Comparison of ENCODE assay signal across 8 cellular contexts in genomic region chr21:26686278-26686677, GRCh38.
DNase-seq lines count a peak whose midpoint lies in the region; ATAC-seq, FAIRE-seq and TF ChIP-seq lines count a peak whose summit lies in the region.

No MANE protein-coding gene starts in this region.

- no peaks in the 10 kb centered on the region for H3K27me3 ChIP-seq in K562 (ENCODE audit: control insufficient read depth in 2 of 2, insufficient read depth in 2 of 2, low read length in 2 of 2)

- no peak for TF ChIP-seq POLR2A in K562 (conservative IDR thresholded peaks at IDR 0.05)

- H2AFZ ChIP-seq in K562 (ENCODE audit: low read depth, low read length): no peak overlapping the region

- DNase-seq in COR-L47 (lab: John Stamatoyannopoulos, UW): peak; percentile 18
- DNase-seq in NAMALWA (ENCODE audit: low spot score): peak; percentile 76
- no peak for DNase-seq in K562 (ENCODE audit: extremely low read depth in 1 of 4, low spot score in 3 of 4)
- DNase-seq in stimulated activated naive CD8-positive, alpha-beta T cell treated with anti-CD3 and anti-CD28 coated beads, Interleukin-15, Interleukin-2, amounts not matched to agents 100 U/mL and 50 U/mL, for 24 hours: peak; percentile 16
- DNase-seq in chondrocyte (ENCODE audit: low spot score): no peak
- no peak for DNase-seq in head of caudate nucleus

- peaks cover 7% of the 10 kb centered on the region for H3K9me3 Mint-ChIP-seq in chondrocyte (ENCODE audit: low read depth)

- H3K36me3 ChIP-seq in K562 (ENCODE audit: control insufficient read depth, insufficient read depth, low read length): no peaks in the 10 kb centered on the region

- no peaks in the 10 kb centered on the region for H3K79me2 ChIP-seq in K562 (ENCODE audit: control insufficient read depth, insufficient read depth, low read length)

- no peaks in the 10 kb centered on the region for H3K9me3 ChIP-seq in K562 (replicated peaks; ENCODE audit: control insufficient read depth, insufficient read depth, low read depth, low read length)

- no peak overlapping the region for H3K4me3 Mint-ChIP-seq in chondrocyte (ENCODE audit: unreplicated experiment)

- BruUV-seq in K562 (replicated peaks; lab: Mats Ljungman, UMichigan): no TSS peak

- POLR2A ChIA-PET in K562 (lab: Yijun Ruan, JAX): no interaction called here

- no peaks in the 10 kb centered on the region for H3K9me1 ChIP-seq in K562 (ENCODE audit: control insufficient read depth, insufficient read depth, low read length)

- no peaks in the 10 kb centered on the region for H4K20me1 ChIP-seq in K562 (replicated peaks; ENCODE audit: control insufficient read depth, insufficient read depth, low read length)

- H3K36me3 Mint-ChIP-seq in chondrocyte (ENCODE audit: low read depth): no peaks in the 10 kb centered on the region

- TF ChIP-seq RAD21 in K562 (CRISPR knock-in tag; conservative IDR thresholded peaks at IDR 0.05 in 1 of 2, IDR thresholded peaks at IDR 0.05 in 1 of 2): no peak

- intact Hi-C loops in K562 (cut with micrococcal nuclease) (no loop called here), head of caudate nucleus (cut with DNase I) (no loop called here)

- no peak for TF ChIP-seq EP300 in K562 (IDR thresholded peaks at IDR 0.05; ENCODE audit: low read length)

- H3K27ac Mint-ChIP-seq in chondrocyte (ENCODE audit: unreplicated experiment): no peak overlapping the region

- no peak overlapping the region for H3K9ac ChIP-seq in K562 (ENCODE audit: insufficient read depth in 1 of 2, low read depth in 2 of 2, low read length in 2 of 2)

- H3K27ac ChIP-seq in K562 (ENCODE audit: extremely low read depth, low read depth, low read length): no peak overlapping the region

- no peaks in the 10 kb centered on the region for H3K4me1 ChIP-seq in K562 (replicated peaks in 1 of 2; ENCODE audit: control insufficient read depth in 2 of 2, insufficient read depth in 2 of 2, low read length in 2 of 2)

- CTCF ChIA-PET in K562 (lab: Yijun Ruan, JAX; ENCODE audit: low intra/inter-chr PET ratio): no interaction called here

- no peaks in the 10 kb centered on the region for H3K27me3 Mint-ChIP-seq in chondrocyte (ENCODE audit: low read depth)

- WGBS in K562 (ENCODE audit: insufficient coverage, low coverage, missing lambda C conversion rate): 0% methylated on average over 3 of the region's 3 CpGs

- no peak for FAIRE-seq in K562 (lab: Jason Lieb, UNC)

- no peak overlapping the region for H3K4me2 ChIP-seq in K562 (ENCODE audit: insufficient read depth, low read length)

- H3K4me1 Mint-ChIP-seq in chondrocyte (ENCODE audit: low read depth): no peaks in the 10 kb centered on the region

- peak; percentile 90 for ATAC-seq in GM21529 (IDR thresholded peaks at IDR 0.05; ENCODE audit: unreplicated experiment)
- no peak for ATAC-seq in K562
- ATAC-seq in stimulated activated naive CD8-positive, alpha-beta T cell treated with anti-CD3 and anti-CD28 coated beads, Interleukin-15, Interleukin-2, amounts not matched to agents 100 U/mL and 50 U/mL, for 24 hours: peak; percentile 23
- no peak for ATAC-seq in HG03039 (IDR thresholded peaks at IDR 0.05; ENCODE audit: unreplicated experiment)

- no peak overlapping the region for H3K4me3 ChIP-seq in K562

- no peak for TF ChIP-seq CTCF in K562 (IDR thresholded peaks at IDR 0.05 in 2 of 3, conservative IDR thresholded peaks at IDR 0.05 in 1 of 3; ENCODE audit: insufficient read depth in 2 of 3, low read depth in 1 of 3, low read length in 3 of 3)
- TF ChIP-seq CTCF in chondrocyte (IDR thresholded peaks at IDR 0.05): no peak

- in situ Hi-C loops in K562 (cut with MboI): no loop called here

TF ChIP-seq in K562, 482 proteins besides CTCF, POLR2A, EP300 and RAD21:
- TF ChIP-seq ZBTB8A (IDR thresholded peaks at IDR 0.05; ENCODE audit: partially characterized antibody): no peak
- peak; percentile 20; the same call in 1 of the 2 replicates for TF ChIP-seq TFE3 (CRISPR knock-in tag; IDR thresholded peaks at IDR 0.05)
- TF ChIP-seq FOXP4 (CRISPR knock-in tag; IDR thresholded peaks at IDR 0.05; ENCODE audit: borderline replicate concordance): no peak
- no peak for TF ChIP-seq PBX2 (CRISPR knock-in tag; IDR thresholded peaks at IDR 0.05; ENCODE audit: low read depth)
- TF ChIP-seq PBX2 (tag; conservative IDR thresholded peaks at IDR 0.05; ENCODE audit: low read depth): no peak
- TF ChIP-seq GABPA (tag; conservative IDR thresholded peaks at IDR 0.05; ENCODE audit: low read depth): 0 out of 2 replicates have a peak, but pooled peaks have one; percentile 18
- no peak for TF ChIP-seq UBTF (IDR thresholded peaks at IDR 0.05; ENCODE audit: borderline replicate concordance in 1 of 2, low read depth in 2 of 2, low read length in 2 of 2)
- no peak for TF ChIP-seq NFE2 (IDR thresholded peaks at IDR 0.05; ENCODE audit: low read depth)
- no peak for TF ChIP-seq EP400 (IDR thresholded peaks at IDR 0.05)
- TF ChIP-seq SREBF2 (CRISPR knock-in tag; IDR thresholded peaks at IDR 0.05): no peak
- TF ChIP-seq USF2 (CRISPR knock-in tag; IDR thresholded peaks at IDR 0.05): peak; percentile 65
- no peak for TF ChIP-seq TAF7 (tag; IDR thresholded peaks at IDR 0.05)
- TF ChIP-seq NBN (IDR thresholded peaks at IDR 0.05; ENCODE audit: low read depth): no peak

Comparison
In these comparisons a context has a peak if more than half of its experiments do, and no peak if none do; other contexts are left out.
1. DNase-seq: peak in COR-L47 (single experiment), NAMALWA (single experiment) and stimulated activated naive CD8-positive, alpha-beta T cell treated with anti-CD3 and anti-CD28 coated beads, Interleukin-15, Interleukin-2, amounts not matched to agents 100 U/mL and 50 U/mL, for 24 hours (single experiment); none in K562 (0 of 4), chondrocyte (single experiment) and head of caudate nucleus (0 of 42).
2. ATAC-seq: peak in GM21529 (single experiment) and stimulated activated naive CD8-positive, alpha-beta T cell treated with anti-CD3 and anti-CD28 coated beads, Interleukin-15, Interleukin-2, amounts not matched to agents 100 U/mL and 50 U/mL, for 24 hours (single experiment); none in K562 (single experiment) and HG03039 (single experiment).